ENCODE assay signal across 8 cellular contexts in the genomic region with DNA sequence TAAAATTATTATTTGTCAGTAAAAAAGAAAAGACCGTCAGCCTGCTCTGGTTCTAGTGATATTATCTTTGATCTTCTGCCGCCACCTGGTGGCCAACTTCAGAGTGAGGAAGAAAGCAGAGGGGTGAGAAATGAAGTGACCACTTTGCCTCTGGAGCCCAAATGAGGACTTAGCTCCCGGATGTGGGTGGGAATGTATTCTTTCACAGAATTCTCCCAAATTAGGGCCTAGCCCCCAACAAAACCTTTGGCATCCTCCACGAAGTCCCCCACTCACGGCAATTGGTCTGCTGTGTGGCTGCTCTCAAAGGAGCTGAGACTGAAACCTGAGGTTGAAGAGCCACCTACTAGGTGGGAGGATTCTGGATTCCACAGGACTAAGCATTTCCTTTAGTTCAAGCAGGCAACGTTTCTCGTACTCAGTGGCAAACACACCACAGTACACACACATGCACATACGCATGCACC.
DNase-seq lines count a peak whose midpoint lies in the region; ATAC-seq and FAIRE-seq lines count a peak whose summit lies in the region.

No MANE protein-coding gene starts in this region.

- FAIRE-seq in G401.6 (lab: Jason Lieb, UNC) = peak; percentile 95

- ATAC-seq in HG02852 (IDR thresholded peaks at IDR 0.05; ENCODE audit: unreplicated experiment) = peak; percentile 31
- ATAC-seq in GM21423 (IDR thresholded peaks at IDR 0.05; ENCODE audit: unreplicated experiment) = no peak

- DNase-seq in NCI-H2227 treated with DMSO at 0.1 percent for 48 hours (lab: John Stamatoyannopoulos, UW) (peak; percentile 63), left kidney (ENCODE audit: low read depth, low spot score) (peak; percentile 87)
- peak; percentile 80 for DNase-seq in activated CD4-positive, CD25-positive, alpha-beta regulatory T cell treated with anti-CD3 and anti-CD28 coated beads, Interleukin-2, amount 50 U/mL, for 16 hours (ENCODE audit: low read depth, low spot score)
- peak; percentile 71 for DNase-seq in central memory CD4-positive, alpha-beta T cell
- DNase-seq in stimulated activated CD4-positive, alpha-beta T cell treated with anti-CD3 and anti-CD28 coated beads, Interleukin-1b, Interleukin-23, amount 100 ng/mL, for 48 hours = peak; percentile 80
